8 cellular contexts compared by ENCODE assay signal in the genomic region with DNA sequence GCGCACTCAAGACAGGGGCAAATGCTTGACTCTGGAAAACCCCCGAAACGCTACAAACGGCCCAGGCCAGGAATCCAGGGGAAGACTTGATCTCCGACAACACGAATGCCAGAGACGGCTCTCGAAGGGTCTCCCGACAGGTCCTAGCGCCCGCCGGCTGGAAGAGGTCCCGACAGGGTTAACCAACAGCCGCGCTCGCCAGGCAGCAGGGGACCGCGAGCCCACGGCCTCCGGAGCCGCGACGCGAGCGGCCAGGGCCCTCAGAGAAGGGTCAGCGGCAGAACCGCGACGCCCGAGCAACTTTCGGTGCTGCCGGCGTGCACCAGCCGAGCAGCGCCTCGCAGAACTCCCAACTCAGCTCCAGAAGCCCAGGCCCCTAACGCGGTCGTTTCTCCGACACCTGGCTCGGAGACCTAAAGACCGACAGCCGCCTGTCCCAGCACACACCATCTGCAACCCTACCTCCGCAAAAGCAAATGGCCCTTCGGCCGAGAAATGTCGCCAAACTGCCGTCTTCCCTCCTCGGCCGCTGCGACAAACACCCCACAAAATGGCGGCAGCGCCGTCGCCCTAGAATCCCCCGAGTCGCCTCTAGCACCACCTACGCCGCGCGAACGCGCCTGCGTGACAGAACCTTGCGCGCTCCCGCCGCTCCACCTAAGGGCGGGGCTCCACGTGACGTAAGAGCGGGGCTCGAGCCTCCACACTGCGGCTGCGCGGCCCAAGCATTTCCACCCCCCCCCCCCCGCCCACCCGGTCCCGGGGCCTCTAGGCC. TPM values are rescaled to one million over a fixed set of nuclear protein-coding genes. Genes with fewer than 3 reads are reported as not detected.
A peak's percentile ranks its signal among the peaks of the same experiment; 100 is the strongest.
DNase-seq lines count a peak whose midpoint lies in the region; ATAC-seq and TF ChIP-seq lines count a peak whose summit lies in the region.

Gene CLK4 (minus strand): TSS at position 567 of the 775 bp plus-strand sequence. CDS start 3,634 bp downstream, outside the sequence.

- H3K27me3 ChIP-seq in liver (ENCODE audit: control insufficient read depth in 4 of 4, insufficient read depth in 4 of 4, low read length in 3 of 4) = no peaks in the 10 kb centered on the region

- TF ChIP-seq RAD21 in liver (IDR thresholded peaks at IDR 0.05) = no peak

- DNase-seq in NCI-H774 (lab: John Stamatoyannopoulos, UW) = peak; percentile 90
- DNase-seq in activated CD4-positive, alpha-beta T cell treated with anti-CD3 and anti-CD28 coated beads, Interleukin-2, amount 50 U/mL, for 4 hours = peak; percentile 95
- peak; percentile 97 for DNase-seq in dermis blood vessel endothelial cell
- DNase-seq in stimulated activated CD4-positive, alpha-beta T cell treated with anti-CD3 and anti-CD28 coated beads, Interleukin-4, amount 100 ng/mL, for 1 hour = peak; percentile 98

- H3K9ac ChIP-seq in liver (ENCODE audit: low read depth in 1 of 2, low read length in 2 of 2) = peak within 1 kb of the TSS; percentile 68 to 90

- H3K9me3 ChIP-seq in liver (ENCODE audit: control insufficient read depth in 4 of 4, low read length in 3 of 4) = no peaks in the 10 kb centered on the region

- peaks cover 0 to 14% (median 12%) of the 10 kb centered on the region in 4 donors for H3K36me3 ChIP-seq in liver (ENCODE audit: control insufficient read depth in 4 of 4, insufficient read depth in 3 of 4, low read depth in 1 of 4, low read length in 3 of 4)

- peak within 1 kb of the TSS; percentile 94 for H3K27ac ChIP-seq in C4-2B
- peak within 1 kb of the TSS; percentile 94 to 97 for H3K27ac ChIP-seq in liver (ENCODE audit: low read depth in 1 of 2, low read length in 2 of 2)

- peaks cover 3 to 25% (median 21%) of the 10 kb centered on the region in 4 donors for H3K4me1 ChIP-seq in liver (ENCODE audit: control insufficient read depth in 4 of 4, insufficient read depth in 4 of 4, low read length in 3 of 4)

- peak within 1 kb of the TSS; percentile 78 to 87 (median 80) for H3K4me3 ChIP-seq in liver (ENCODE audit: low read depth in 1 of 3, low read length in 3 of 3)

- TF ChIP-seq CTCF in C4-2B (conservative IDR thresholded peaks at IDR 0.05) = no peak
- no peak for TF ChIP-seq CTCF in liver (IDR thresholded peaks at IDR 0.05; ENCODE audit: low read depth, low read length, missing input control)

- ATAC-seq in GM19395 (IDR thresholded peaks at IDR 0.05; ENCODE audit: unreplicated experiment) (peak; percentile 83), HG03558 (IDR thresholded peaks at IDR 0.05; ENCODE audit: extremely low read depth, unreplicated experiment) (peak; percentile 58)

- WGBS in liver = under 1% methylated on average over 79 of the region's 79 CpGs

TF ChIP-seq in liver, 16 proteins besides CTCF, POLR2A, EP300 and RAD21:
- TF ChIP-seq, protein P1, sequence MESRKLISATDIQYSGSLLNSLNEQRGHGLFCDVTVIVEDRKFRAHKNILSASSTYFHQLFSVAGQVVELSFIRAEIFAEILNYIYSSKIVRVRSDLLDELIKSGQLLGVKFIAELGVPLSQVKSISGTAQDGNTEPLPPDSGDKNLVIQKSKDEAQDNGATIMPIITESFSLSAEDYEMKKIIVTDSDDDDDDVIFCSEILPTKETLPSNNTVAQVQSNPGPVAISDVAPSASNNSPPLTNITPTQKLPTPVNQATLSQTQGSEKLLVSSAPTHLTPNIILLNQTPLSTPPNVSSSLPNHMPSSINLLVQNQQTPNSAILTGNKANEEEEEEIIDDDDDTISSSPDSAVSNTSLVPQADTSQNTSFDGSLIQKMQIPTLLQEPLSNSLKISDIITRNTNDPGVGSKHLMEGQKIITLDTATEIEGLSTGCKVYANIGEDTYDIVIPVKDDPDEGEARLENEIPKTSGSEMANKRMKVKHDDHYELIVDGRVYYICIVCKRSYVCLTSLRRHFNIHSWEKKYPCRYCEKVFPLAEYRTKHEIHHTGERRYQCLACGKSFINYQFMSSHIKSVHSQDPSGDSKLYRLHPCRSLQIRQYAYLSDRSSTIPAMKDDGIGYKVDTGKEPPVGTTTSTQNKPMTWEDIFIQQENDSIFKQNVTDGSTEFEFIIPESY (IDR thresholded peaks at IDR 0.05) = no peak
- no peak for TF ChIP-seq FOXA1 (IDR thresholded peaks at IDR 0.05)
- TF ChIP-seq TAF1 (conservative IDR thresholded peaks at IDR 0.05) = no peak
- no peak for TF ChIP-seq ATF3 (IDR thresholded peaks at IDR 0.05)
- TF ChIP-seq REST (IDR thresholded peaks at IDR 0.05) = peak; percentile 63
- peak in 1 of 2 donors; percentile 19 for TF ChIP-seq EGR1 (IDR thresholded peaks at IDR 0.05; ENCODE audit: low read depth in 2 of 2)
- TF ChIP-seq MAX (IDR thresholded peaks at IDR 0.05) = no peak
- peak in 1 of 2 donors; percentile 7 for TF ChIP-seq RXRA (IDR thresholded peaks at IDR 0.05)
- peak; percentile 99 for TF ChIP-seq YY1 (IDR thresholded peaks at IDR 0.05)

RNA-seq across cellular contexts. Expression of gene CLK4, which starts in this region (rescaled TPM):
- 18.2 and 26.7 TPM in 2 replicates for total RNA-seq in dermis blood vessel endothelial cell
- 10 to 100 TPM; 27.1 to 28.2 TPM for total RNA-seq in liver
- polyA plus RNA-seq in liver = 10 to 100 TPM in 1 of 2 donors, 1 to 10 TPM in 1; 5.0 to 16.8 TPM

Comparison
In these comparisons a context has a peak if more than half of its experiments do, and no peak if none do; other contexts are left out.
1. Peak in every context shown above with its lines: DNase-seq, ATAC-seq, H3K4me3 ChIP-seq and H3K27ac ChIP-seq.